ENCODE assay signal across 8 cellular contexts in genomic region chr14:102901633-102902032, GRCh38. TPM values are rescaled to one million over a fixed set of nuclear protein-coding genes. Genes with fewer than 3 reads are reported as not detected.
A peak's percentile ranks its signal among the peaks of the same experiment; 100 is the strongest.
DNase-seq lines count a peak whose midpoint lies in the region; ATAC-seq lines count a peak whose summit lies in the region.
"Had no signal": no experiment of that assay in that cellular context is flagged by ENCODE, and none has a peak within 500 bp of the region (broad histone marks: within the 10 kb centered on the region; RNA-seq: fewer than 3 reads in every experiment).

No MANE protein-coding gene starts in this region.

- H3K27ac Mint-ChIP-seq in immature natural killer cell = peak overlapping the region; percentile 45 to 78 (median 60)

- H3K4me3 Mint-ChIP-seq in immature natural killer cell = peak overlapping the region; percentile 33 to 73 (median 60)
- H3K4me3 Mint-ChIP-seq: neural crest cell had no signal

- H3K36me3 Mint-ChIP-seq in immature natural killer cell = peaks cover 12 to 30% (median 19%) of the 10 kb centered on the region in 3 donors

- H3K4me1 Mint-ChIP-seq in immature natural killer cell = peaks cover 33 to 35% of the 10 kb centered on the region in 2 donors
- H3K4me1 Mint-ChIP-seq: neural crest cell had no signal

- H3K9me3 Mint-ChIP-seq in immature natural killer cell = no peaks in the 10 kb centered on the region
- H3K9me3 Mint-ChIP-seq: neural crest cell had no signal

- peaks cover 0 to 2% (median 2%) of the 10 kb centered on the region in 3 donors for H3K27me3 Mint-ChIP-seq in immature natural killer cell (ENCODE audit: low read depth in 3 of 3)

- ATAC-seq in GM18858 (IDR thresholded peaks at IDR 0.05; ENCODE audit: unreplicated experiment) = peak; percentile 61
- peak; percentile 67 for ATAC-seq in GM21515 (IDR thresholded peaks at IDR 0.05; ENCODE audit: unreplicated experiment)
- peak; percentile 52 for ATAC-seq in HG03469 (IDR thresholded peaks at IDR 0.05; ENCODE audit: unreplicated experiment)

- DNase-seq in immature natural killer cell (peak in 2 of 3 donors; percentile 9), AG20443 (ENCODE audit: low spot score) (no peak), T-helper 9 cell (no peak), NCI-H69 (lab: John Stamatoyannopoulos, UW) (no peak)

RNA-seq across cellular contexts. Expression of gene AMN, which starts 20.8 kb away (rescaled TPM):
- polyA plus RNA-seq in immature natural killer cell = 1 to 10 TPM in 1 of 3 donors, under 1 TPM in 1, not detected in 1; 0.52 to 1.2 TPM

Comparison
In these comparisons a context has a peak if more than half of its experiments do, and no peak if none do; other contexts are left out.
1. DNase-seq: peak in immature natural killer cell (2 of 3); none in AG20443 (single experiment), T-helper 9 cell (single experiment) and NCI-H69 (single experiment).
2. Peak in every context shown above with its lines, with median percentiles within 50 percentile points of each other: ATAC-seq.